ENCODE assay signal across 1 cellular context in the genomic region with DNA sequence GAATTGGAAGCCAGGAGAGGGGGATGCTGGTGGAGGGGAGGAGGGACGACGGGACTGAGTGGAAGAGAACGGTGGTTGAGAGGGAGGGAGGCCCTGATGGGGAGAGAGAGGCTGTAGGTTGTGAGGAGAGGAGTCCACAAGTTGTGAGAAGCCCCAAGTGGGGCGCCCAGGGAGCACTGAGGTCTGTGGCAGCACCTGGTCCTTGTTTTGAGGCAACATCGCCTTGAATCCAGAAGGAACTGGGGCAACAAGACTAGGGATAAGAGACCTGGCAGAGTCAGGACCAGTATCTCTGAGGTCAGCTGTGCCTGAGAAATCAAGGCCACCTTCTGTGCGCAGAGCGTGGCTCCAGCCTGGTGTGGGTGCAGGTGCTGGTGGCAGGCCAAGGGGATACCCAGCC.
TF ChIP-seq lines count a peak whose summit lies in the region.

No MANE protein-coding gene starts in this region.

TF ChIP-seq in GM23338, 12 proteins besides CTCF, POLR2A, EP300 and RAD21:
- TF ChIP-seq, protein P1, sequence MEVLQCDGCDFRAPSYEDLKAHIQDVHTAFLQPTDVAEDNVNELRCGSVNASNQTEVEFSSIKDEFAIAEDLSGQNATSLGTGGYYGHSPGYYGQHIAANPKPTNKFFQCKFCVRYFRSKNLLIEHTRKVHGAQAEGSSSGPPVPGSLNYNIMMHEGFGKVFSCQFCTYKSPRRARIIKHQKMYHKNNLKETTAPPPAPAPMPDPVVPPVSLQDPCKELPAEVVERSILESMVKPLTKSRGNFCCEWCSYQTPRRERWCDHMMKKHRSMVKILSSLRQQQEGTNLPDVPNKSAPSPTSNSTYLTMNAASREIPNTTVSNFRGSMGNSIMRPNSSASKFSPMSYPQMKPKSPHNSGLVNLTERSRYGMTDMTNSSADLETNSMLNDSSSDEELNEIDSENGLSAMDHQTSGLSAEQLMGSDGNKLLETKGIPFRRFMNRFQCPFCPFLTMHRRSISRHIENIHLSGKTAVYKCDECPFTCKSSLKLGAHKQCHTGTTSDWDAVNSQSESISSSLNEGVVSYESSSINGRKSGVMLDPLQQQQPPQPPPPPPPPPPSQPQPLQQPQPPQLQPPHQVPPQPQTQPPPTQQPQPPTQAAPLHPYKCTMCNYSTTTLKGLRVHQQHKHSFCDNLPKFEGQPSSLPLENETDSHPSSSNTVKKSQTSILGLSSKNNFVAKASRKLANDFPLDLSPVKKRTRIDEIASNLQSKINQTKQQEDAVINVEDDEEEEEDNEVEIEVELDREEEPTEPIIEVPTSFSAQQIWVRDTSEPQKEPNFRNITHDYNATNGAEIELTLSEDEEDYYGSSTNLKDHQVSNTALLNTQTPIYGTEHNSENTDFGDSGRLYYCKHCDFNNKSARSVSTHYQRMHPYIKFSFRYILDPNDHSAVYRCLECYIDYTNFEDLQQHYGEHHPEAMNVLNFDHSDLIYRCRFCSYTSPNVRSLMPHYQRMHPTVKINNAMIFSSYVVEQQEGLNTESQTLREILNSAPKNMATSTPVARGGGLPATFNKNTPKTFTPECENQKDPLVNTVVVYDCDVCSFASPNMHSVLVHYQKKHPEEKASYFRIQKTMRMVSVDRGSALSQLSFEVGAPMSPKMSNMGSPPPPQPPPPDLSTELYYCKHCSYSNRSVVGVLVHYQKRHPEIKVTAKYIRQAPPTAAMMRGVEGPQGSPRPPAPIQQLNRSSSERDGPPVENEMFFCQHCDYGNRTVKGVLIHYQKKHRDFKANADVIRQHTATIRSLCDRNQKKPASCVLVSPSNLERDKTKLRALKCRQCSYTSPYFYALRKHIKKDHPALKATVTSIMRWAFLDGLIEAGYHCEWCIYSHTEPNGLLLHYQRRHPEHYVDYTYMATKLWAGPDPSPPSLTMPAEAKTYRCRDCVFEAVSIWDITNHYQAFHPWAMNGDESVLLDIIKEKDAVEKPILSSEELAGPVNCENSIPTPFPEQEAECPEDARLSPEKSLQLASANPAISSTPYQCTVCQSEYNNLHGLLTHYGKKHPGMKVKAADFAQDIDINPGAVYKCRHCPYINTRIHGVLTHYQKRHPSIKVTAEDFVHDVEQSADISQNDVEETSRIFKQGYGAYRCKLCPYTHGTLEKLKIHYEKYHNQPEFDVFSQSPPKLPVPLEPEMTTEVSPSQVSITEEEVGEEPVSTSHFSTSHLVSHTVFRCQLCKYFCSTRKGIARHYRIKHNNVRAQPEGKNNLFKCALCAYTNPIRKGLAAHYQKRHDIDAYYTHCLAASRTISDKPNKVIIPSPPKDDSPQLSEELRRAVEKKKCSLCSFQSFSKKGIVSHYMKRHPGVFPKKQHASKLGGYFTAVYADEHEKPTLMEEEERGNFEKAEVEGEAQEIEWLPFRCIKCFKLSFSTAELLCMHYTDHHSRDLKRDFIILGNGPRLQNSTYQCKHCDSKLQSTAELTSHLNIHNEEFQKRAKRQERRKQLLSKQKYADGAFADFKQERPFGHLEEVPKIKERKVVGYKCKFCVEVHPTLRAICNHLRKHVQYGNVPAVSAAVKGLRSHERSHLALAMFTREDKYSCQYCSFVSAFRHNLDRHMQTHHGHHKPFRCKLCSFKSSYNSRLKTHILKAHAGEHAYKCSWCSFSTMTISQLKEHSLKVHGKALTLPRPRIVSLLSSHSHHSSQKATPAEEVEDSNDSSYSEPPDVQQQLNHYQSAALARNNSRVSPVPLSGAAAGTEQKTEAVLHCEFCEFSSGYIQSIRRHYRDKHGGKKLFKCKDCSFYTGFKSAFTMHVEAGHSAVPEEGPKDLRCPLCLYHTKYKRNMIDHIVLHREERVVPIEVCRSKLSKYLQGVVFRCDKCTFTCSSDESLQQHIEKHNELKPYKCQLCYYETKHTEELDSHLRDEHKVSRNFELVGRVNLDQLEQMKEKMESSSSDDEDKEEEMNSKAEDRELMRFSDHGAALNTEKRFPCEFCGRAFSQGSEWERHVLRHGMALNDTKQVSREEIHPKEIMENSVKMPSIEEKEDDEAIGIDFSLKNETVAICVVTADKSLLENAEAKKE (CRISPR knock-in tag; IDR thresholded peaks at IDR 0.05): no peak
- TF ChIP-seq JUNB (IDR thresholded peaks at IDR 0.05; ENCODE audit: unreplicated experiment) (no peak), EZH2phosphoT487 (IDR thresholded peaks at IDR 0.05; ENCODE audit: unreplicated experiment) (no peak), EZH2 (IDR thresholded peaks at IDR 0.05; ENCODE audit: low read depth, unreplicated experiment) (no peak), POLR2AphosphoS5 (IDR thresholded peaks at IDR 0.05; ENCODE audit: low read depth) (no peak), ZNF331 (CRISPR knock-in tag; IDR thresholded peaks at IDR 0.05; ENCODE audit: low read depth) (no peak), NANOG (IDR thresholded peaks at IDR 0.05; ENCODE audit: borderline replicate concordance) (no peak), CREB1 (CRISPR knock-in tag; IDR thresholded peaks at IDR 0.05; ENCODE audit: low read depth) (no peak), STAT1 (IDR thresholded peaks at IDR 0.05; ENCODE audit: unreplicated experiment) (no peak), ZNF114 (CRISPR knock-in tag; IDR thresholded peaks at IDR 0.05) (no peak)
- TF ChIP-seq, protein P2, sequence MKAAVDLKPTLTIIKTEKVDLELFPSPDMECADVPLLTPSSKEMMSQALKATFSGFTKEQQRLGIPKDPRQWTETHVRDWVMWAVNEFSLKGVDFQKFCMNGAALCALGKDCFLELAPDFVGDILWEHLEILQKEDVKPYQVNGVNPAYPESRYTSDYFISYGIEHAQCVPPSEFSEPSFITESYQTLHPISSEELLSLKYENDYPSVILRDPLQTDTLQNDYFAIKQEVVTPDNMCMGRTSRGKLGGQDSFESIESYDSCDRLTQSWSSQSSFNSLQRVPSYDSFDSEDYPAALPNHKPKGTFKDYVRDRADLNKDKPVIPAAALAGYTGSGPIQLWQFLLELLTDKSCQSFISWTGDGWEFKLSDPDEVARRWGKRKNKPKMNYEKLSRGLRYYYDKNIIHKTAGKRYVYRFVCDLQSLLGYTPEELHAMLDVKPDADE (IDR thresholded peaks at IDR 0.05): no peak
- TF ChIP-seq, protein P3, sequence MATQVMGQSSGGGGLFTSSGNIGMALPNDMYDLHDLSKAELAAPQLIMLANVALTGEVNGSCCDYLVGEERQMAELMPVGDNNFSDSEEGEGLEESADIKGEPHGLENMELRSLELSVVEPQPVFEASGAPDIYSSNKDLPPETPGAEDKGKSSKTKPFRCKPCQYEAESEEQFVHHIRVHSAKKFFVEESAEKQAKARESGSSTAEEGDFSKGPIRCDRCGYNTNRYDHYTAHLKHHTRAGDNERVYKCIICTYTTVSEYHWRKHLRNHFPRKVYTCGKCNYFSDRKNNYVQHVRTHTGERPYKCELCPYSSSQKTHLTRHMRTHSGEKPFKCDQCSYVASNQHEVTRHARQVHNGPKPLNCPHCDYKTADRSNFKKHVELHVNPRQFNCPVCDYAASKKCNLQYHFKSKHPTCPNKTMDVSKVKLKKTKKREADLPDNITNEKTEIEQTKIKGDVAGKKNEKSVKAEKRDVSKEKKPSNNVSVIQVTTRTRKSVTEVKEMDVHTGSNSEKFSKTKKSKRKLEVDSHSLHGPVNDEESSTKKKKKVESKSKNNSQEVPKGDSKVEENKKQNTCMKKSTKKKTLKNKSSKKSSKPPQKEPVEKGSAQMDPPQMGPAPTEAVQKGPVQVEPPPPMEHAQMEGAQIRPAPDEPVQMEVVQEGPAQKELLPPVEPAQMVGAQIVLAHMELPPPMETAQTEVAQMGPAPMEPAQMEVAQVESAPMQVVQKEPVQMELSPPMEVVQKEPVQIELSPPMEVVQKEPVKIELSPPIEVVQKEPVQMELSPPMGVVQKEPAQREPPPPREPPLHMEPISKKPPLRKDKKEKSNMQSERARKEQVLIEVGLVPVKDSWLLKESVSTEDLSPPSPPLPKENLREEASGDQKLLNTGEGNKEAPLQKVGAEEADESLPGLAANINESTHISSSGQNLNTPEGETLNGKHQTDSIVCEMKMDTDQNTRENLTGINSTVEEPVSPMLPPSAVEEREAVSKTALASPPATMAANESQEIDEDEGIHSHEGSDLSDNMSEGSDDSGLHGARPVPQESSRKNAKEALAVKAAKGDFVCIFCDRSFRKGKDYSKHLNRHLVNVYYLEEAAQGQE (IDR thresholded peaks at IDR 0.05; ENCODE audit: unreplicated experiment): no peak
